Comparison of ENCODE assay signal across 11 cellular contexts in genomic region chr6:6674872-6675271, GRCh38.
DNase-seq lines count a peak whose midpoint lies in the region; ATAC-seq, FAIRE-seq and TF ChIP-seq lines count a peak whose summit lies in the region.
"Had no signal": no experiment of that assay in that cellular context is flagged by ENCODE, and none has a peak within 500 bp of the region (broad histone marks: within the 10 kb centered on the region; RNA-seq: fewer than 3 reads in every experiment).

No MANE protein-coding gene starts in this region.

- TF ChIP-seq CTCF in retinal pigment epithelial cell (conservative IDR thresholded peaks at IDR 0.05; ENCODE audit: low read depth, low read length), result peak; percentile 47

- FAIRE-seq in HTR-8/SVneo (lab: Jason Lieb, UNC), result no peak
- FAIRE-seq: urothelium cell line had no signal

- H3K4me3 ChIP-seq in retinal pigment epithelial cell (ENCODE audit: low read length), result no peak overlapping the region

- ATAC-seq in GM21423 (IDR thresholded peaks at IDR 0.05; ENCODE audit: unreplicated experiment), result no peak

- DNase-seq in SHP77 treated with DMSO at 0.1 percent for 48 hours (lab: John Stamatoyannopoulos, UW) (peak; percentile 25), SHP77 (lab: John Stamatoyannopoulos, UW) (no peak), NCI-H748 (lab: John Stamatoyannopoulos, UW; ENCODE audit: unreplicated experiment) (peak; percentile 41), dermis blood vessel endothelial cell (peak; percentile 52), retinal pigment epithelial cell (ENCODE audit: low read depth) (no peak), HTR-8/SVneo (ENCODE audit: insufficient read length, low spot score) (no peak)
- DNase-seq in activated CD8-positive, alpha-beta memory T cell treated with anti-CD3 and anti-CD28 coated beads, Interleukin-2, amount 50 U/mL, for 4 hours, result no peak
- DNase-seq: ACHN, NCI-H1092 treated with DMSO at 0.1 percent for 48 hours had no signal

Comparison
In these comparisons a context has a peak if more than half of its experiments do, and no peak if none do; other contexts are left out.
1. DNase-seq: peak in SHP77 treated with DMSO at 0.1 percent for 48 hours (single experiment), NCI-H748 (single experiment) and dermis blood vessel endothelial cell (single experiment); none in SHP77 (0 of 2), retinal pigment epithelial cell (single experiment), activated CD8-positive, alpha-beta memory T cell treated with anti-CD3 and anti-CD28 coated beads, Interleukin-2, amount 50 U/mL, for 4 hours (single experiment) and HTR-8/SVneo (single experiment).